Comparison of ENCODE assay signal across 30 cellular contexts in genomic region chr16:74817851-74818250, GRCh38. TPM values are rescaled to one million over a fixed set of nuclear protein-coding genes. Genes with fewer than 3 reads are reported as not detected.
DNase-seq lines count a peak whose midpoint lies in the region; ATAC-seq and TF ChIP-seq lines count a peak whose summit lies in the region.
"Had no signal": no experiment of that assay in that cellular context is flagged by ENCODE, and none has a peak within 500 bp of the region (broad histone marks: within the 10 kb centered on the region; RNA-seq: fewer than 3 reads in every experiment).

No MANE protein-coding gene starts in this region.

- DNase-seq in GM23338 (ENCODE audit: low spot score) (peak; percentile 69), NCI-H524 treated with DMSO at 0.1 percent for 48 hours (lab: John Stamatoyannopoulos, UW) (peak; percentile 49), epithelial cell of esophagus (ENCODE audit: low read depth) (no peak), sciatic nerve (ENCODE audit: low spot score) (no peak), COLO829 (ENCODE audit: low spot score) (no peak)
- DNase-seq in activated CD4-positive, alpha-beta T cell treated with anti-CD3 and anti-CD28 coated beads, Interleukin-2, amount 50 U/mL, for 4 hours, result no peak
- DNase-seq in activated naive CD8-positive, alpha-beta T cell treated with anti-CD3 and anti-CD28 coated beads, Interleukin-2, amount 50 U/mL, for 24 hours, result no peak
- DNase-seq: activated CD8-positive, alpha-beta memory T cell treated with anti-CD3 and anti-CD28 coated beads, Interleukin-2, amount 50 U/mL, for 48 hours; activated CD8-positive, alpha-beta T cell treated with anti-CD3 and anti-CD28 coated beads for 36 hours; activated naive CD4-positive, alpha-beta T cell treated with anti-CD3 and anti-CD28 coated beads, Interleukin-2, amount 10 ng/mL, durations not matched to agents 7 days and 5 days; COR-L47; DMS79; GOT3; hypothalamus; NCI-H510A; nephron progenitor cell; NK-92 treated with Interleukin-12 subunit alpha and Interleukin-12 subunit beta, amount 100 ng/mL, for 24 hours; ovary; PC-3; T-helper 1 cell had no signal

- H3K4me2 ChIP-seq in GM23338, result no peak overlapping the region
- H3K4me2 ChIP-seq: BLaER1 had no signal

- H3K4me3 Mint-ChIP-seq in GM23338, result no peak overlapping the region
- no peak overlapping the region for H3K4me3 Mint-ChIP-seq in activated naive CD8-positive, alpha-beta T cell treated with anti-CD3 and anti-CD28 coated beads, Interleukin-2, amount 50 U/mL, for 24 hours
- H3K4me3 Mint-ChIP-seq: activated CD8-positive, alpha-beta T cell treated with anti-CD3 and anti-CD28 coated beads for 36 hours; activated naive CD4-positive, alpha-beta T cell treated with anti-CD3 and anti-CD28 coated beads, Interleukin-2, amount 10 ng/mL, durations not matched to agents 7 days and 5 days; activated T-helper 17 cell treated with anti-CD3 and anti-CD28 coated beads, Interleukin-2, amount 50 U/mL, for 72 hours; nephron progenitor cell; stimulated activated effector memory CD8-positive, alpha-beta T cell treated with anti-CD3 and anti-CD28 coated beads, Interleukin-12 subunit alpha, Interleukin-12 subunit beta, amount 100 ng/mL, for 72 hours had no signal

- H2AFZ ChIP-seq in GM23338, result peak overlapping the region; percentile 72; the same call in 1 of the 2 replicates

- intact Hi-C loops in sciatic nerve (cut with DNase I), result no loop called here

- H3F3A ChIP-seq in GM23338 (replicated peaks; ENCODE audit: low read depth), result no peaks in the 10 kb centered on the region

- no peaks in the 10 kb centered on the region; the same call in 1 of the 2 replicates for H4K20me1 ChIP-seq in GM23338 (replicated peaks; ENCODE audit: insufficient read depth)
- H4K20me1 ChIP-seq: BLaER1 had no signal

- TF ChIP-seq CTCF in 22Rv1 (IDR thresholded peaks at IDR 0.05) (peak; percentile 16; the same call in 1 of the 2 replicates), GM23338 (conservative IDR thresholded peaks at IDR 0.05; ENCODE audit: low read depth in 2 of 2) (peak; percentile 24 to 66; a peak in 3 of 4 replicates), epithelial cell of esophagus (IDR thresholded peaks at IDR 0.05; ENCODE audit: insufficient read depth, low read depth, low read length, missing control alignments) (peak; percentile 12)

- ATAC-seq in GM23338, result peak; percentile 46
- no peak for ATAC-seq in sciatic nerve
- ATAC-seq in activated naive CD8-positive, alpha-beta T cell treated with anti-CD3 and anti-CD28 coated beads, Interleukin-2, amount 50 U/mL, for 24 hours, result no peak
- ATAC-seq: activated CD4-positive, CD25-positive, alpha-beta regulatory T cell treated with anti-CD3 and anti-CD28 coated beads, Interleukin-2, amount 50 U/mL, for 24 hours; activated CD8-positive, alpha-beta T cell treated with anti-CD3 and anti-CD28 coated beads for 36 hours; activated T-helper 17 cell treated with anti-CD3 and anti-CD28 coated beads, Interleukin-2, amount 50 U/mL, for 72 hours; HepG2; left lobe of liver; PC-3; stimulated activated effector memory CD8-positive, alpha-beta T cell treated with anti-CD3 and anti-CD28 coated beads, Interleukin-12 subunit alpha, Interleukin-12 subunit beta, amount 100 ng/mL, for 72 hours had no signal

- H3K9me2 ChIP-seq in GM23338 (ENCODE audit: insufficient read depth), result no peaks in the 10 kb centered on the region

- no peak overlapping the region for H3K4me3 ChIP-seq in GM23338
- no peak overlapping the region for H3K4me3 ChIP-seq in epithelial cell of esophagus (ENCODE audit: low read length)
- H3K4me3 ChIP-seq: BLaER1, ovary, SK-N-MC, tibial nerve had no signal

- H3K36me3 Mint-ChIP-seq in GM23338 (ENCODE audit: low read depth), result no peaks in the 10 kb centered on the region
- H3K36me3 Mint-ChIP-seq in activated naive CD8-positive, alpha-beta T cell treated with anti-CD3 and anti-CD28 coated beads, Interleukin-2, amount 50 U/mL, for 24 hours (ENCODE audit: low read depth), result no peaks in the 10 kb centered on the region
- H3K36me3 Mint-ChIP-seq: activated naive CD4-positive, alpha-beta T cell treated with anti-CD3 and anti-CD28 coated beads, Interleukin-2, amount 10 ng/mL, durations not matched to agents 7 days and 5 days; stimulated activated effector memory CD8-positive, alpha-beta T cell treated with anti-CD3 and anti-CD28 coated beads, Interleukin-12 subunit alpha, Interleukin-12 subunit beta, amount 100 ng/mL, for 72 hours had no signal

- no peaks in the 10 kb centered on the region; the same call in 1 of the 2 replicates for H3K27me3 ChIP-seq in GM23338 (ENCODE audit: insufficient read depth)
- H3K27me3 ChIP-seq: BLaER1, ovary, tibial nerve had no signal

- no peaks in the 10 kb centered on the region; the same call in 1 of the 3 replicates for H3K9me3 Mint-ChIP-seq in GM23338
- no peaks in the 10 kb centered on the region for H3K9me3 Mint-ChIP-seq in activated naive CD8-positive, alpha-beta T cell treated with anti-CD3 and anti-CD28 coated beads, Interleukin-2, amount 50 U/mL, for 24 hours
- H3K9me3 Mint-ChIP-seq: activated CD8-positive, alpha-beta T cell treated with anti-CD3 and anti-CD28 coated beads for 36 hours; activated naive CD4-positive, alpha-beta T cell treated with anti-CD3 and anti-CD28 coated beads, Interleukin-2, amount 10 ng/mL, durations not matched to agents 7 days and 5 days; activated T-helper 17 cell treated with anti-CD3 and anti-CD28 coated beads, Interleukin-2, amount 50 U/mL, for 72 hours; stimulated activated effector memory CD8-positive, alpha-beta T cell treated with anti-CD3 and anti-CD28 coated beads, Interleukin-12 subunit alpha, Interleukin-12 subunit beta, amount 100 ng/mL, for 72 hours had no signal

- H3K79me2 ChIP-seq in GM23338 (replicated peaks; ENCODE audit: insufficient read depth), result no peaks in the 10 kb centered on the region

- H3K27ac ChIP-seq in 22Rv1, result no peak overlapping the region
- H3K27ac ChIP-seq in GM23338 (ENCODE audit: low read depth), result no peak overlapping the region
- H3K27ac ChIP-seq: BLaER1, ovary, SK-N-MC, tibial nerve had no signal

- no peaks in the 10 kb centered on the region for H3K36me3 ChIP-seq in GM23338 (ENCODE audit: insufficient read depth)
- H3K36me3 ChIP-seq: BLaER1, ovary, tibial nerve had no signal

- H3K4me1 ChIP-seq in GM23338 (ENCODE audit: insufficient read depth), result peaks cover 14% of the 10 kb centered on the region

- peaks cover 6% of the 10 kb centered on the region for H3K27me3 Mint-ChIP-seq in GM23338 (ENCODE audit: insufficient read depth, low read depth, poor library complexity)
- no peaks in the 10 kb centered on the region for H3K27me3 Mint-ChIP-seq in activated naive CD8-positive, alpha-beta T cell treated with anti-CD3 and anti-CD28 coated beads, Interleukin-2, amount 50 U/mL, for 24 hours
- H3K27me3 Mint-ChIP-seq: activated T-helper 17 cell treated with anti-CD3 and anti-CD28 coated beads, Interleukin-2, amount 50 U/mL, for 72 hours had no signal

- no peak overlapping the region for H3K27ac Mint-ChIP-seq in GM23338
- no peak overlapping the region for H3K27ac Mint-ChIP-seq in activated naive CD8-positive, alpha-beta T cell treated with anti-CD3 and anti-CD28 coated beads, Interleukin-2, amount 50 U/mL, for 24 hours
- H3K27ac Mint-ChIP-seq: activated CD8-positive, alpha-beta T cell treated with anti-CD3 and anti-CD28 coated beads for 36 hours; activated naive CD4-positive, alpha-beta T cell treated with anti-CD3 and anti-CD28 coated beads, Interleukin-2, amount 10 ng/mL, durations not matched to agents 7 days and 5 days; activated T-helper 17 cell treated with anti-CD3 and anti-CD28 coated beads, Interleukin-2, amount 50 U/mL, for 72 hours; nephron progenitor cell; stimulated activated effector memory CD8-positive, alpha-beta T cell treated with anti-CD3 and anti-CD28 coated beads, Interleukin-12 subunit alpha, Interleukin-12 subunit beta, amount 100 ng/mL, for 72 hours had no signal

- H3K4me1 Mint-ChIP-seq in GM23338, result peaks cover 9% of the 10 kb centered on the region
- peaks cover 2% of the 10 kb centered on the region for H3K4me1 Mint-ChIP-seq in activated naive CD8-positive, alpha-beta T cell treated with anti-CD3 and anti-CD28 coated beads, Interleukin-2, amount 50 U/mL, for 24 hours
- H3K4me1 Mint-ChIP-seq: activated naive CD4-positive, alpha-beta T cell treated with anti-CD3 and anti-CD28 coated beads, Interleukin-2, amount 10 ng/mL, durations not matched to agents 7 days and 5 days; activated T-helper 17 cell treated with anti-CD3 and anti-CD28 coated beads, Interleukin-2, amount 50 U/mL, for 72 hours; stimulated activated effector memory CD8-positive, alpha-beta T cell treated with anti-CD3 and anti-CD28 coated beads, Interleukin-12 subunit alpha, Interleukin-12 subunit beta, amount 100 ng/mL, for 72 hours had no signal

TF ChIP-seq in GM23338, 12 proteins besides CTCF, POLR2A, EP300 and RAD21 (continues in another document):
- TF ChIP-seq ZNF114 (CRISPR knock-in tag; IDR thresholded peaks at IDR 0.05), result no peak
- no peak for TF ChIP-seq EZH2 (IDR thresholded peaks at IDR 0.05; ENCODE audit: low read depth, unreplicated experiment)
- no peak for TF ChIP-seq ZNF331 (CRISPR knock-in tag; IDR thresholded peaks at IDR 0.05; ENCODE audit: low read depth)

RNA-seq across cellular contexts. Expression of gene FA2H, which starts 43.2 kb away (rescaled TPM):
- total RNA-seq in GM23338 (2014; rRNA removed; shearing (Covaris generic)), result 5.7 and 6.3 TPM in 2 replicates
- 3.8 and 5.7 TPM in 2 replicates for polyA plus RNA-seq in GM23338 (2016; fragmentation: Nextera tagmentation; extraction: Ambion mirVana)
- total RNA-seq in sciatic nerve, result 52.2 TPM
- total RNA-seq: activated CD8-positive, alpha-beta T cell treated with anti-CD3 and anti-CD28 coated beads for 36 hours; glomerular endothelial cell; HepG2; left lobe of liver had no signal

Comparison
In these comparisons a context has a peak if more than half of its experiments do, and no peak if none do; other contexts are left out.
1. DNase-seq: peak in GM23338 (single experiment) and NCI-H524 treated with DMSO at 0.1 percent for 48 hours (single experiment); none in epithelial cell of esophagus (single experiment), sciatic nerve (single experiment), COLO829 (single experiment), activated CD4-positive, alpha-beta T cell treated with anti-CD3 and anti-CD28 coated beads, Interleukin-2, amount 50 U/mL, for 4 hours (0 of 2) and activated naive CD8-positive, alpha-beta T cell treated with anti-CD3 and anti-CD28 coated beads, Interleukin-2, amount 50 U/mL, for 24 hours (single experiment).
2. Peak in every context shown above with its lines, with median percentiles within 50 percentile points of each other: CTCF ChIP-seq.